ENCODE assay signal across 8 cellular contexts in the genomic region with DNA sequence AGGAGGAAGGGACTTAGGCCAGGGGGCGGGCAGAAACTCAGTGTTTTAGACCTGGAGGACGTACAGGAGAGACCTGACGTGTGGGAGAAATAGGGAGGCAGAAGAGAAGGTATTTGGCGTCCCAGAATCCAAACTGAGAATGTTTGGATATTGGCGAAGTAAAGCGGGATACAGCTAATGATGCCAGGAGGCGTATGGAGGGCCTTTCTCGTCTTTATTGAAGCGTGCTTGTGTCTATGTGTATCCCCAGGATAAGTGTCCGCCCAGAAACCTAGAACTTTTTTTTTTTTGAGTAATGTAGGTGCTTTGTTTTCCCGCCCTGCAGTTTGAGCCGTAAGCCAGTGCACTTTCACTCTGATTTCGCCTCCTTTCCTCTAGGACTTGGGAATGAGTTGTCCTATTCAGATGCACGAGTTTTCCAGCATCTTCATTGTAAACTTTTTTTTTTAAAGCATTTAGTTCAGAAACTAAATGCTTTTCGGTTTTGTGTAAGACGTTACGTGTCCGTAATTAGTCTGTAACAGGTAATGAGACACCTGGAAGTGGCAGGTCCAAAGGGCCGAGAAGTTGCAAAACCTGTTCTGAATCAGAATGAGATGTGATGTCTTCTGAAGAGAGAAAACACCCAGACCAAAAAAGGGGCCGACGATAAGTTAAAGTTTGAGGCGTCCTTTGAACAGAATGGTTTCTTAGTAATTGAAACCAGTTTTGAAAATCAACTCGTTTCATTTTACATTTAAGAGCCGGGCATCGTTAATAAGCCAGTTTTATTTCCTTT. TPM values are rescaled to one million over a fixed set of nuclear protein-coding genes. Genes with fewer than 3 reads are reported as not detected.
A peak's percentile ranks its signal among the peaks of the same experiment; 100 is the strongest.
DNase-seq lines count a peak whose midpoint lies in the region; ATAC-seq and TF ChIP-seq lines count a peak whose summit lies in the region.

No MANE protein-coding gene starts in this region.

- TF ChIP-seq POLR2A in esophagus squamous epithelium (IDR thresholded peaks at IDR 0.05): no peak

- H3K4me1 ChIP-seq in esophagus squamous epithelium: peaks cover 14 to 44% (median 21%) of the 10 kb centered on the region in 3 donors

- peaks cover 10% of the 10 kb centered on the region; the same call in 1 of the 2 replicates for H4K20me1 ChIP-seq in SU-DHL-6 (ENCODE audit: low read depth, low read length)

- H3K4me3 Mint-ChIP-seq in natural killer cell treated with Interleukin-12 subunit alpha and Interleukin-12 subunit beta and Interleukin-15 and Interleukin-18, amount 100 ng/mL, for 72 hours: peak overlapping the region; percentile 100

- no peak for TF ChIP-seq CTCF in SU-DHL-6 (IDR thresholded peaks at IDR 0.05; ENCODE audit: insufficient read depth, low read length, poor library complexity, severe bottlenecking)
- no peak for TF ChIP-seq CTCF in esophagus squamous epithelium (IDR thresholded peaks at IDR 0.05)

- intact Hi-C loops in esophagus squamous epithelium (cut with DNase I): no loop called here

- H3K4me2 ChIP-seq in SU-DHL-6 (ENCODE audit: low read depth, low read length, poor library complexity, severe bottlenecking): peak overlapping the region; percentile 98

- H3K27me3 ChIP-seq in SU-DHL-6 (ENCODE audit: low read length) (no peaks in the 10 kb centered on the region), esophagus squamous epithelium (no peaks in the 10 kb centered on the region)

- peaks cover 66% of the 10 kb centered on the region for H3K79me2 ChIP-seq in SU-DHL-6 (ENCODE audit: insufficient read depth, low read length)

- H3K9me3 ChIP-seq in SU-DHL-6 (ENCODE audit: insufficient read depth, low read length): no peaks in the 10 kb centered on the region
- H3K9me3 ChIP-seq in esophagus squamous epithelium: no peaks in the 10 kb centered on the region

- no peaks in the 10 kb centered on the region for H3K9me2 ChIP-seq in SU-DHL-6 (replicated peaks; ENCODE audit: insufficient read depth, low read length)

- H3F3A ChIP-seq in SU-DHL-6 (ENCODE audit: insufficient read depth): no peaks in the 10 kb centered on the region

- DNase-seq in HPDE6-E6E7 (ENCODE audit: extremely low spot score): peak; percentile 13
- no peak for DNase-seq in esophagus squamous epithelium (lab: John Stamatoyannopoulos, UW)
- no peak for DNase-seq in natural killer cell treated with Interleukin-12 subunit alpha and Interleukin-12 subunit beta and Interleukin-15 and Interleukin-18, amount 100 ng/mL, for 72 hours (ENCODE audit: low spot score)
- no peak for DNase-seq in stimulated activated CD4-positive, alpha-beta T cell treated with anti-CD3 and anti-CD28 coated beads, Interleukin-4, amount 100 ng/mL, for 1 hour
- no peak for DNase-seq in SHP77 treated with DMSO at 0.1 percent for 48 hours (lab: John Stamatoyannopoulos, UW)

- peak overlapping the region; percentile 95 for H3K9ac ChIP-seq in SU-DHL-6 (ENCODE audit: low read length)

- peak overlapping the region; percentile 85 for H2AFZ ChIP-seq in SU-DHL-6 (ENCODE audit: low read depth, low read length, severe bottlenecking)

- H3K4me3 ChIP-seq in GM08714 (ENCODE audit: low read length) (peak overlapping the region; percentile 97), SU-DHL-6 (ENCODE audit: insufficient read depth, low read length, poor library complexity, severe bottlenecking) (peak overlapping the region; percentile 97), esophagus squamous epithelium (peak overlapping the region; percentile 78 to 95 (median 92))

- H3K36me3 Mint-ChIP-seq in natural killer cell treated with Interleukin-12 subunit alpha and Interleukin-12 subunit beta and Interleukin-15 and Interleukin-18, amount 100 ng/mL, for 72 hours: peaks cover 5% of the 10 kb centered on the region

- peak overlapping the region; percentile 86 for H3K27ac ChIP-seq in SU-DHL-6 (ENCODE audit: low read depth, low read length)
- peak overlapping the region; percentile 97 to 99 (median 98) for H3K27ac ChIP-seq in esophagus squamous epithelium

- H3K4me1 Mint-ChIP-seq in natural killer cell treated with Interleukin-12 subunit alpha and Interleukin-12 subunit beta and Interleukin-15 and Interleukin-18, amount 100 ng/mL, for 72 hours (ENCODE audit: low read depth in 2 of 2): peaks cover 32 to 36% of the 10 kb centered on the region in 2 donors

- peak; percentile 13 for ATAC-seq in GM21526 (IDR thresholded peaks at IDR 0.05; ENCODE audit: low FRiP score, unreplicated experiment)
- ATAC-seq in natural killer cell treated with Interleukin-12 subunit alpha and Interleukin-12 subunit beta and Interleukin-15 and Interleukin-18, amount 100 ng/mL, for 72 hours: peak in 1 of 2 donors; percentile 1

- peak overlapping the region; percentile 97 to 99 for H3K27ac Mint-ChIP-seq in natural killer cell treated with Interleukin-12 subunit alpha and Interleukin-12 subunit beta and Interleukin-15 and Interleukin-18, amount 100 ng/mL, for 72 hours

- WGBS in esophagus squamous epithelium, 2 donors: 1% methylated on average over 24 to 25 of the region's 25 CpGs

- H3K36me3 ChIP-seq in SU-DHL-6 (ENCODE audit: low read length) (no peaks in the 10 kb centered on the region), esophagus squamous epithelium (no peaks in the 10 kb centered on the region)

- no peaks in the 10 kb centered on the region for H3K9me3 Mint-ChIP-seq in natural killer cell treated with Interleukin-12 subunit alpha and Interleukin-12 subunit beta and Interleukin-15 and Interleukin-18, amount 100 ng/mL, for 72 hours

- no peaks in the 10 kb centered on the region for H3K27me3 Mint-ChIP-seq in natural killer cell treated with Interleukin-12 subunit alpha and Interleukin-12 subunit beta and Interleukin-15 and Interleukin-18, amount 100 ng/mL, for 72 hours

RNA-seq across cellular contexts. Expression of a gene that starts 0.7 kb away (rescaled TPM):
- 10 to 100 TPM; 11.8 to 24.5 (median 12.5) TPM for total RNA-seq in esophagus squamous epithelium
- total RNA-seq in natural killer cell treated with Interleukin-12 subunit alpha and Interleukin-12 subunit beta and Interleukin-15 and Interleukin-18, amount 100 ng/mL, for 72 hours: 1 to 10 TPM; 7.6 to 7.7 TPM

RNA-seq across cellular contexts. Expression of a gene that starts 8.6 kb away (rescaled TPM):
- total RNA-seq in esophagus squamous epithelium: 10 to 100 TPM in 1 of 4 donors, 1 to 10 TPM in 3; 3.4 to 10.1 (median 5.6) TPM
- 10 to 100 TPM; 14.1 to 23.6 TPM for total RNA-seq in natural killer cell treated with Interleukin-12 subunit alpha and Interleukin-12 subunit beta and Interleukin-15 and Interleukin-18, amount 100 ng/mL, for 72 hours
